Comparison of ENCODE assay signal across 11 cellular contexts in the genomic region with DNA sequence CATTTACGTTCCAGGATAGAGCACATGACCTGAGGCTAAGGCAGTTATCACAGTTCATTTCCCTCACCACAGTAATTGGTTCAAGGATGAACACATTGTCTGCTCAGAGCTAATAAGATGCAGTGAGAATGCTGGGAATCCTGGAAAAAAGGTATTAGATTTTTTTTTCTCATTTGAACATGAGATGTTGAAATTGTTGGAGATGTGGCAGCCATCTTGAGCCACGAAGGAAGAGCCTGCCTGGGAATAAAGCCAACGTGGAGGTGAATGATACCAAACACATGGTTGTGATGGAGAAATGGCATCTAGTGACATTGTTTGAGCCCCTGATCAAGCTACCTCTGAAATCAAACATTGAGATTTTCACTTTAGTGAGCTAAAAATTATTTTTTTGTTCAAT.
"Had no signal": no experiment of that assay in that cellular context is flagged by ENCODE, and none has a peak within 500 bp of the region (broad histone marks: within the 10 kb centered on the region; RNA-seq: fewer than 3 reads in every experiment).

No MANE protein-coding gene starts in this region.

- DNase-seq: GM23248, GOT3, H9, HCEC 1CT, HFFc6, Karpas-422, KBM-7 had no signal

- FAIRE-seq: H54, HepG2 had no signal

- H3K4me3 ChIP-seq: GM23248 had no signal

- H2AFZ ChIP-seq: GM23248 had no signal

- H3K27ac ChIP-seq: GM23248, HL-60, KMS-11 had no signal

- H3K4me2 ChIP-seq: KMS-11 had no signal

- H3K9ac ChIP-seq: GM23248, KMS-11 had no signal

- ATAC-seq: HepG2 had no signal
